ENCODE assay signal across 16 cellular contexts in the genomic region with DNA sequence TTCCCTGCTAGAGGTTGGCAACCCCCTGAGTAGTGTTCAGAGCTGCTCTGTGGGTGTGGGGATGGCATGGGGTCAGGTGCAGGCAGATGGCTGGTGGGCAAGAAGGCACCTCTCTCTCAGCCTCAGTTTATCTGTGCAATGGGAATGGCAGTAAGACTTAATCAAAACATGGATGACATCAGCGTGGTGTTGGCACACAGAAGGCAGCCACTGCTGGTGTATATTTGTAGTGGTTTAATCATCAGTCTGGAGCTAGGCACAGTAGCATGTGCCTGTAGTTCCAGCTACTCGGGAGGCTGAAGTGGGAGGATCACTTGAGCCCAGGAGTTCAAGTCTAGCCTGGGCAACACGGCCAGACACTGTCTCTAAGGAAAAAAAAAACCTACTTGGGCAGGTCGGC. TPM values are rescaled to one million over a fixed set of nuclear protein-coding genes. Genes with fewer than 3 reads are reported as not detected.
DNase-seq lines count a peak whose midpoint lies in the region; ATAC-seq, FAIRE-seq and TF ChIP-seq lines count a peak whose summit lies in the region.
"Had no signal": no experiment of that assay in that cellular context is flagged by ENCODE, and none has a peak within 500 bp of the region (broad histone marks: within the 10 kb centered on the region; RNA-seq: fewer than 3 reads in every experiment).

No MANE protein-coding gene starts in this region.

- no peak for TF ChIP-seq RAD21 in HCT116 (IDR thresholded peaks at IDR 0.05; ENCODE audit: low read depth)

- no peaks in the 10 kb centered on the region for H3K9me2 ChIP-seq in HCT116 (ENCODE audit: insufficient read depth)

- H3K36me3 ChIP-seq in HCT116 (ENCODE audit: control insufficient read depth in 1 of 2, insufficient read depth in 2 of 2, low read length in 2 of 2) (no peaks in the 10 kb centered on the region), bronchial epithelial cell (ENCODE audit: control insufficient read depth, insufficient read depth, low read length) (peaks cover 4% of the 10 kb centered on the region)
- H3K36me3 ChIP-seq: cardiac muscle cell, left ventricle myocardium inferior, neural progenitor cell had no signal

- H4K20me1 ChIP-seq in HCT116 (ENCODE audit: insufficient read depth), result no peaks in the 10 kb centered on the region

- RAD21 ChIA-PET in HCT116 (lab: Charles Lee; ENCODE audit: low non-redundant PET in 1 of 2, low total read pairs in 2 of 2, uncharacterized antibody in 2 of 2, unreplicated experiment in 2 of 2), result no interaction called here

- intact Hi-C loops in HCT116 (cut with micrococcal nuclease), result no loop called here

- H3K27me3 Mint-ChIP-seq in activated naive CD8-positive, alpha-beta T cell treated with anti-CD3 and anti-CD28 coated beads, Interleukin-2, amount 50 U/mL, for 24 hours, result no peaks in the 10 kb centered on the region
- H3K27me3 Mint-ChIP-seq: activated CD4-positive, alpha-beta T cell treated with anti-CD3 and anti-CD28 coated beads, Interleukin-2, amount 10 ng/mL, durations not matched to agents 7 days and 5 days; T-cell had no signal

- no TSS peak for BruUV-seq in HCT116 (replicated peaks; lab: Mats Ljungman, UMichigan)

- H3K9me3 Mint-ChIP-seq in activated naive CD8-positive, alpha-beta T cell treated with anti-CD3 and anti-CD28 coated beads, Interleukin-2, amount 50 U/mL, for 24 hours, result no peaks in the 10 kb centered on the region
- H3K9me3 Mint-ChIP-seq: activated CD4-positive, alpha-beta T cell treated with anti-CD3 and anti-CD28 coated beads, Interleukin-2, amount 10 ng/mL, durations not matched to agents 7 days and 5 days; activated T-helper 2 cell treated with anti-CD3 and anti-CD28 coated beads, Interferon-gamma antibody, Interleukin-2, Interleukin-4, amounts not matched to agents 10 μg/mL and 5 μg/mL and 100 μg/mL, durations not matched to agents 14 hours and 24 hours and 36 hours; neural progenitor cell; T-cell had no signal

- no peaks in the 10 kb centered on the region for H3K79me2 ChIP-seq in HCT116 (ENCODE audit: insufficient read depth, low read length)

- POLR2A ChIA-PET in HCT116 (lab: Charles Lee), result no interaction called here

- ATAC-seq in HCT116, result no peak; the same call in 1 of the 2 replicates
- ATAC-seq in activated naive CD8-positive, alpha-beta T cell treated with anti-CD3 and anti-CD28 coated beads, Interleukin-2, amount 50 U/mL, for 24 hours, result no peak
- ATAC-seq: T-cell had no signal

- peaks cover 8 to 18% of the 10 kb centered on the region in 2 experiments; a peak in 3 of 4 replicates for H3K4me1 ChIP-seq in HCT116 (ENCODE audit: control insufficient read depth in 1 of 2, insufficient read depth in 2 of 2, low read length in 2 of 2)
- H3K4me1 ChIP-seq: neural progenitor cell had no signal

- H3K27me3 ChIP-seq in HCT116 (ENCODE audit: insufficient read depth, low read length) (no peaks in the 10 kb centered on the region), bronchial epithelial cell (ENCODE audit: control insufficient read depth, insufficient read depth, low read length) (no peaks in the 10 kb centered on the region)
- H3K27me3 ChIP-seq: cardiac muscle cell had no signal

- no peak for FAIRE-seq in bronchial epithelial cell (lab: Jason Lieb, UNC)

- no peaks in the 10 kb centered on the region for H3K4me1 Mint-ChIP-seq in activated naive CD8-positive, alpha-beta T cell treated with anti-CD3 and anti-CD28 coated beads, Interleukin-2, amount 50 U/mL, for 24 hours
- H3K4me1 Mint-ChIP-seq: activated CD4-positive, alpha-beta T cell treated with anti-CD3 and anti-CD28 coated beads, Interleukin-2, amount 10 ng/mL, durations not matched to agents 7 days and 5 days had no signal

- no peak overlapping the region for H3K27ac ChIP-seq in HCT116 (ENCODE audit: low read depth, low read length)
- H3K27ac ChIP-seq: cardiac muscle cell, left ventricle myocardium inferior, neural progenitor cell had no signal

- H3K4me3 Mint-ChIP-seq in activated naive CD8-positive, alpha-beta T cell treated with anti-CD3 and anti-CD28 coated beads, Interleukin-2, amount 50 U/mL, for 24 hours, result no peak overlapping the region
- H3K4me3 Mint-ChIP-seq: activated CD4-positive, alpha-beta T cell treated with anti-CD3 and anti-CD28 coated beads, Interleukin-2, amount 10 ng/mL, durations not matched to agents 7 days and 5 days; neural progenitor cell; T-cell had no signal

- H3K4me2 ChIP-seq in HCT116 (ENCODE audit: low read length), result peak overlapping the region; percentile 63
- H3K4me2 ChIP-seq: neural progenitor cell had no signal

- peak overlapping the region in 1 of 2 experiments; percentile 20; a peak in 1 of 4 replicates for H3K4me3 ChIP-seq in HCT116 (replicated peaks in 1 of 2; ENCODE audit: low read depth in 1 of 2, low read length in 2 of 2)
- H3K4me3 ChIP-seq in bronchial epithelial cell (ENCODE audit: low read depth, low read length), result no peak overlapping the region
- H3K4me3 ChIP-seq: cardiac muscle cell, left ventricle myocardium inferior, neural progenitor cell had no signal

- no peak for TF ChIP-seq POLR2A in HCT116 (IDR thresholded peaks at IDR 0.05; ENCODE audit: borderline replicate concordance, extremely low read depth, insufficient read depth, insufficient read length)

- no peak overlapping the region for H3K9ac ChIP-seq in HCT116 (ENCODE audit: low read length)
- H3K9ac ChIP-seq: neural progenitor cell had no signal

- DNase-seq in HCT116 (ENCODE audit: low read depth, low spot score), result no peak
- DNase-seq in bronchial epithelial cell (ENCODE audit: low read depth), result peak; percentile 68
- DNase-seq in kidney tubule cell (ENCODE audit: low spot score), result peak; percentile 42
- peak; percentile 52 for DNase-seq in superior temporal gyrus (ENCODE audit: extremely low spot score)
- DNase-seq in GDM1 (lab: John Stamatoyannopoulos, UW), result no peak
- no peak for DNase-seq in NCI-H1048 (lab: John Stamatoyannopoulos, UW)
- DNase-seq in AG08395 (ENCODE audit: low spot score), result no peak
- DNase-seq in activated naive CD8-positive, alpha-beta T cell treated with anti-CD3 and anti-CD28 coated beads, Interleukin-2, amount 50 U/mL, for 24 hours, result no peak
- DNase-seq: activated CD4-positive, alpha-beta T cell treated with anti-CD3 and anti-CD28 coated beads, Interleukin-2, amount 10 ng/mL, durations not matched to agents 7 days and 5 days; GOT3; stimulated activated CD8-positive, alpha-beta memory T cell treated with anti-CD3 and anti-CD28 coated beads, Interleukin-4, amount 100 ng/mL, for 48 hours; T-cell had no signal

- no peaks in the 10 kb centered on the region for H3K9me3 ChIP-seq in HCT116 (ENCODE audit: control insufficient read depth in 1 of 2, insufficient read depth in 1 of 2, low read depth in 1 of 2, low read length in 2 of 2)
- H3K9me3 ChIP-seq: left ventricle myocardium inferior had no signal

- H2AFZ ChIP-seq in HCT116 (ENCODE audit: low read depth, low read length, poor library complexity, severe bottlenecking), result no peak overlapping the region
- H2AFZ ChIP-seq: neural progenitor cell had no signal

- CTCF ChIA-PET in HCT116 (lab: Charles Lee), result no interaction called here

- H3K27ac Mint-ChIP-seq in activated naive CD8-positive, alpha-beta T cell treated with anti-CD3 and anti-CD28 coated beads, Interleukin-2, amount 50 U/mL, for 24 hours, result no peak overlapping the region
- H3K27ac Mint-ChIP-seq: activated CD4-positive, alpha-beta T cell treated with anti-CD3 and anti-CD28 coated beads, Interleukin-2, amount 10 ng/mL, durations not matched to agents 7 days and 5 days; activated T-helper 2 cell treated with anti-CD3 and anti-CD28 coated beads, Interferon-gamma antibody, Interleukin-2, Interleukin-4, amounts not matched to agents 10 μg/mL and 5 μg/mL and 100 μg/mL, durations not matched to agents 14 hours and 24 hours and 36 hours; neural progenitor cell; T-cell had no signal

- TF ChIP-seq CTCF in HCT116 (IDR thresholded peaks at IDR 0.05 in 2 of 3, conservative IDR thresholded peaks at IDR 0.05 in 1 of 3; ENCODE audit: borderline replicate concordance in 1 of 3, insufficient read depth in 1 of 3, low read depth in 2 of 3, low read length in 2 of 3) (no peak), bronchial epithelial cell (IDR thresholded peaks at IDR 0.05; ENCODE audit: insufficient read depth, low read length, severe bottlenecking) (no peak)

- H3K36me3 Mint-ChIP-seq in activated naive CD8-positive, alpha-beta T cell treated with anti-CD3 and anti-CD28 coated beads, Interleukin-2, amount 50 U/mL, for 24 hours (ENCODE audit: low read depth), result no peaks in the 10 kb centered on the region
- H3K36me3 Mint-ChIP-seq: neural progenitor cell had no signal

TF ChIP-seq in HCT116, 20 proteins besides CTCF, POLR2A, EP300 and RAD21:
- TF ChIP-seq POLR2AphosphoS5 (IDR thresholded peaks at IDR 0.05; ENCODE audit: low read depth, low read length) (no peak), EGR1 (IDR thresholded peaks at IDR 0.05; ENCODE audit: low read depth) (no peak), JUND (IDR thresholded peaks at IDR 0.05) (no peak), EZH2 (IDR thresholded peaks at IDR 0.05) (no peak)

RNA-seq across cellular contexts. Expression of gene FAAH, which starts 7.4 kb away (rescaled TPM):
- total RNA-seq in HCT116 (2021; ENCODE audit: unreplicated experiment) (24.8 TPM), bronchial epithelial cell (10.2 and 10.5 TPM in 2 replicates)
- polyA plus RNA-seq in HCT116 (2012), result 18.9 and 21.9 TPM in 2 replicates

Comparison
In these comparisons a context has a peak if more than half of its experiments do, and no peak if none do; other contexts are left out.
1. DNase-seq: peak in bronchial epithelial cell (single experiment), kidney tubule cell (single experiment) and superior temporal gyrus (single experiment); none in HCT116 (single experiment), GDM1 (single experiment), NCI-H1048 (single experiment), AG08395 (single experiment) and activated naive CD8-positive, alpha-beta T cell treated with anti-CD3 and anti-CD28 coated beads, Interleukin-2, amount 50 U/mL, for 24 hours (single experiment).